ENCODE assay signal across 17 cellular contexts in genomic region chr3:166900866-166901577, GRCh38.
A peak's percentile ranks its signal among the peaks of the same experiment; 100 is the strongest.
DNase-seq lines count a peak whose midpoint lies in the region; ATAC-seq and TF ChIP-seq lines count a peak whose summit lies in the region.
"Had no signal": no experiment of that assay in that cellular context is flagged by ENCODE, and none has a peak within 500 bp of the region (broad histone marks: within the 10 kb centered on the region; RNA-seq: fewer than 3 reads in every experiment).

No MANE protein-coding gene starts in this region.

- no peaks in the 10 kb centered on the region for H4K20me1 ChIP-seq in PC-3 (ENCODE audit: low read length)

- no peaks in the 10 kb centered on the region for H3K9me2 ChIP-seq in PC-3 (replicated peaks; ENCODE audit: low read length)

- H3K79me2 ChIP-seq in PC-3 (ENCODE audit: low read length) = no peaks in the 10 kb centered on the region

- no peaks in the 10 kb centered on the region for H3F3A ChIP-seq in PC-3 (ENCODE audit: low read length, unreplicated experiment)

- BruUV-seq in PC-3 (replicated peaks; lab: Mats Ljungman, UMichigan) = no TSS peak

- CTCF ChIA-PET in PC-3 (lab: Charles Lee) = interaction anchor here (0.6 kb wide), 1 partner anchor 124 kb away, joined by 3 read pairs; no protein-coding TSS in a partner anchor

- intact Hi-C loops in PC-3 (cut with micrococcal nuclease) = loop anchor here (5.0 to 10.0 kb wide), 3 partner anchors 206 to 451 kb away; no protein-coding TSS in a partner anchor

- H3K9ac ChIP-seq in PC-3 (ENCODE audit: low read length) = no peak overlapping the region

- H3K27ac ChIP-seq in PC-3 (ENCODE audit: low read length) (no peak overlapping the region), epithelial cell of prostate (no peak overlapping the region)
- H3K27ac ChIP-seq: PC-9, SJSA1 had no signal

- H3K4me2 ChIP-seq in PC-3 (ENCODE audit: low read length) = no peak overlapping the region
- H3K4me2 ChIP-seq: PC-9 had no signal

- DNase-seq in A172 (ENCODE audit: low spot score) = peak; percentile 26
- peak; percentile 64 for DNase-seq in LNCaP clone FGC (ENCODE audit: low read depth)
- DNase-seq in PC-3 = peak; percentile 40
- peak; percentile 39 for DNase-seq in epithelial cell of prostate (ENCODE audit: low read depth, low spot score)
- no peak for DNase-seq in stimulated activated CD4-positive, alpha-beta T cell treated with anti-CD3 and anti-CD28 coated beads, Interleukin-4, amount 100 ng/mL, for 1 hour
- no peak for DNase-seq in GDM1 (lab: John Stamatoyannopoulos, UW)
- DNase-seq: C1 segment of cervical spinal cord, EL, IMR-90, Karpas-422, MV-4-11, NCI-H2107, NCI-H526 treated with DMSO at 0.1 percent for 48 hours, PC-9, SW 1271 had no signal

- no peak overlapping the region for H2AFZ ChIP-seq in PC-3 (ENCODE audit: low read length)
- H2AFZ ChIP-seq: PC-9 had no signal

- no peaks in the 10 kb centered on the region for H3K27me3 ChIP-seq in PC-3 (ENCODE audit: low read length)
- H3K27me3 ChIP-seq: SJSA1 had no signal

- H3K36me3 ChIP-seq in PC-3 (ENCODE audit: low read depth, low read length) = no peaks in the 10 kb centered on the region
- H3K36me3 ChIP-seq: SJSA1 had no signal

- H3K4me3 ChIP-seq in LNCaP clone FGC (ENCODE audit: low read depth, low read length) (no peak overlapping the region), PC-3 (ENCODE audit: low read length) (no peak overlapping the region)
- H3K4me3 ChIP-seq: PC-9, SJSA1 had no signal

- H3K4me1 ChIP-seq in PC-3 (ENCODE audit: insufficient read depth, low read length) = no peaks in the 10 kb centered on the region
- H3K4me1 ChIP-seq: SJSA1 had no signal

- POLR2A ChIA-PET in PC-3 (lab: Charles Lee; ENCODE audit: unreplicated experiment) = no interaction called here

- peak; percentile 33; the same call in 1 of the 2 replicates for ATAC-seq in PC-3
- no peak for ATAC-seq in HG03565 (IDR thresholded peaks at IDR 0.05; ENCODE audit: unreplicated experiment)

- H3K9me3 ChIP-seq in PC-3 (ENCODE audit: low read length) = no peaks in the 10 kb centered on the region

- TF ChIP-seq CTCF in LNCaP clone FGC (IDR thresholded peaks at IDR 0.05; ENCODE audit: control insufficient read depth, extremely low read depth, insufficient read depth) (peak; percentile 23; the same call in 1 of the 2 replicates), PC-3 (conservative IDR thresholded peaks at IDR 0.05; ENCODE audit: low read depth, low read length) (no peak)

Comparison
In these comparisons a context has a peak if more than half of its experiments do, and no peak if none do; other contexts are left out.
1. DNase-seq: peak in A172 (single experiment), LNCaP clone FGC (single experiment), PC-3 (single experiment) and epithelial cell of prostate (single experiment); none in stimulated activated CD4-positive, alpha-beta T cell treated with anti-CD3 and anti-CD28 coated beads, Interleukin-4, amount 100 ng/mL, for 1 hour (single experiment) and GDM1 (single experiment).